1 cellular context compared by ENCODE assay signal in the genomic region with DNA sequence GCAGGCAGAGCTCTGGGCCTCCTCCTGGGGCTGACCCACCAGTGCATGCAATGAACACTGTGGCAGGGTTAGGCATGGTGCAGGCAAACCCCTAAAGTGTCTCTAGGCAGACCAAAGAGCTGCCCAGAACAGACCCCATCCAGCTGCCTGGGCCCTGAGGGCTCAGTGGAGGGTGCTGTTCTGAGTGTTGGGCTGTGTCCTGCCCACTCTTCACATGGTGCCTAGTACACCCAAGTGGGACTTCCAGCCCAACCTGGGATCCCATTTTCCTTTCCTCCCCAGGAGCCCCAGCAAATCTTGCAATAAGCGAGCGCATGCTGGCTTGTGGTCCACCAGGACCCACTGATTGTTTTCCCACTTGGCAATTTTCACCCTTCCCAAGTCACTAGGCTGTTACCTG.
TF ChIP-seq lines count a peak whose summit lies in the region.

No MANE protein-coding gene starts in this region.

TF ChIP-seq in SK-N-SH, 30 proteins besides CTCF, POLR2A, EP300 and RAD21:
- TF ChIP-seq, protein P1, sequence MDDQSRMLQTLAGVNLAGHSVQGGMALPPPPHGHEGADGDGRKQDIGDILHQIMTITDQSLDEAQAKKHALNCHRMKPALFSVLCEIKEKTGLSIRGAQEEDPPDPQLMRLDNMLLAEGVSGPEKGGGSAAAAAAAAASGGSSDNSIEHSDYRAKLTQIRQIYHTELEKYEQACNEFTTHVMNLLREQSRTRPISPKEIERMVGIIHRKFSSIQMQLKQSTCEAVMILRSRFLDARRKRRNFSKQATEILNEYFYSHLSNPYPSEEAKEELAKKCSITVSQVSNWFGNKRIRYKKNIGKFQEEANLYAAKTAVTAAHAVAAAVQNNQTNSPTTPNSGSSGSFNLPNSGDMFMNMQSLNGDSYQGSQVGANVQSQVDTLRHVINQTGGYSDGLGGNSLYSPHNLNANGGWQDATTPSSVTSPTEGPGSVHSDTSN (IDR thresholded peaks at IDR 0.05): no peak
